Comparison of ENCODE assay signal across 8 cellular contexts in the genomic region with DNA sequence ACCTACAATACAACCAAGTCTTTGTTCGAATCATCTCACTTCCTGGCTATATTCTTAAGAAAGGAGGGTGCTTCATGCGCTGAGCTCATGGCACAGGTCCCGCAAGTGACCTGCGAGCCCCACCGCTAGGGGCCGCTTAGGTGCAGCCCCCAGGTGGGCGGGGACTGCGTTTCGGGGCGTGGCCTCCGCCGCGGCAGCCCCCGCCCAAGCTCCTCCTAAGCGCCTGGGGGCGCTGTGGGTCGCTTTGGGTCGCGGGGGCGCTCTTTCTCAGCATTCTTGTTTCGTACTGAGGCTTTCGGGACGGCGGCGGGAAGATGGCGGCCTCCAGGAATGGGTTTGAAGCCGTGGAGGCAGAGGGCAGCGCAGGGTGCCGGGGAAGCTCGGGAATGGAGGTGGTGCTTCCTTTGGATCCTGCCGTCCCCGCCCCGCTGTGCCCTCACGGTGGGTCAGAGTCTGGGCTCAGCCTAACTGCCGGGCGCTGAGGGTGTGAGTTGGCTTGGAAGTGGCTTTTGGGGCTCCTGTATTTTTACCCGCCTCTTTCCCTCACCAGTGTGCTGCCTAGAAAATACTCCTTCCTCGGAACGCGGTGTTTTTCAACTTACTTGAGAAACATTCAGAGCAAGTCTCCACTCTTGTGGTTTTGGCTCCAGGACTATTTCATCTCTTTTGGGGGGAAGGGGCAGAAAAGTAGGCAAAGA. TPM values are rescaled to one million over a fixed set of nuclear protein-coding genes. Genes with fewer than 3 reads are reported as not detected.
DNase-seq lines count a peak whose midpoint lies in the region; ATAC-seq and TF ChIP-seq lines count a peak whose summit lies in the region.

A gene with protein sequence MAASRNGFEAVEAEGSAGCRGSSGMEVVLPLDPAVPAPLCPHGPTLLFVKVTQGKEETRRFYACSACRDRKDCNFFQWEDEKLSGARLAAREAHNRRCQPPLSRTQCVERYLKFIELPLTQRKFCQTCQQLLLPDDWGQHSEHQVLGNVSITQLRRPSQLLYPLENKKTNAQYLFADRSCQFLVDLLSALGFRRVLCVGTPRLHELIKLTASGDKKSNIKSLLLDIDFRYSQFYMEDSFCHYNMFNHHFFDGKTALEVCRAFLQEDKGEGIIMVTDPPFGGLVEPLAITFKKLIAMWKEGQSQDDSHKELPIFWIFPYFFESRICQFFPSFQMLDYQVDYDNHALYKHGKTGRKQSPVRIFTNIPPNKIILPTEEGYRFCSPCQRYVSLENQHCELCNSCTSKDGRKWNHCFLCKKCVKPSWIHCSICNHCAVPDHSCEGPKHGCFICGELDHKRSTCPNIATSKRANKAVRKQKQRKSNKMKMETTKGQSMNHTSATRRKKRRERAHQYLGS (plus strand): TSS at position 279 of the 698 bp plus-strand sequence. CDS start 36 bp downstream, at position 315.

- H3K27ac Mint-ChIP-seq in T-helper 1 cell treated with Interleukin-12 subunit alpha and Interleukin-12 subunit beta and Interleukin-4 antibody, amounts not matched to agents 30 μg/mL and 1 μg/mL, for 36 hours: peak within 1 kb of the TSS; percentile 93

- 1% methylated on average over 40 of the region's 40 CpGs for WGBS in right cardiac atrium
- WGBS in aorta, 2 donors: 1% methylated on average over 29 to 40 of the region's 40 CpGs

- no peaks in the 10 kb centered on the region for H3K4me1 ChIP-seq in right cardiac atrium (ENCODE audit: control insufficient read depth, insufficient read depth, low read length)
- H3K4me1 ChIP-seq in rectal smooth muscle tissue (ENCODE audit: control insufficient read depth, insufficient read depth, low read length): peaks cover 2% of the 10 kb centered on the region
- no peaks in the 10 kb centered on the region for H3K4me1 ChIP-seq in aorta (ENCODE audit: control insufficient read depth in 1 of 2, insufficient read depth in 2 of 2, low read length in 2 of 2)

- H3K9me3 ChIP-seq in right cardiac atrium (ENCODE audit: control insufficient read depth, low read length) (no peaks in the 10 kb centered on the region), aorta (ENCODE audit: control insufficient read depth, low read length) (no peaks in the 10 kb centered on the region)

- peaks cover 2% of the 10 kb centered on the region for H3K36me3 Mint-ChIP-seq in T-helper 1 cell treated with Interleukin-12 subunit alpha and Interleukin-12 subunit beta and Interleukin-4 antibody, amounts not matched to agents 30 μg/mL and 1 μg/mL, for 36 hours (ENCODE audit: low read depth)

- H3K27me3 Mint-ChIP-seq in T-helper 1 cell treated with Interleukin-12 subunit alpha and Interleukin-12 subunit beta and Interleukin-4 antibody, amounts not matched to agents 30 μg/mL and 1 μg/mL, for 36 hours (ENCODE audit: low read depth): no peaks in the 10 kb centered on the region

- peaks cover 26% of the 10 kb centered on the region for H3K4me1 Mint-ChIP-seq in T-helper 1 cell treated with Interleukin-12 subunit alpha and Interleukin-12 subunit beta and Interleukin-4 antibody, amounts not matched to agents 30 μg/mL and 1 μg/mL, for 36 hours (ENCODE audit: low read depth)

- no peaks in the 10 kb centered on the region for H3K9me3 Mint-ChIP-seq in T-helper 1 cell treated with Interleukin-12 subunit alpha and Interleukin-12 subunit beta and Interleukin-4 antibody, amounts not matched to agents 30 μg/mL and 1 μg/mL, for 36 hours

- H3K27ac ChIP-seq in right cardiac atrium (ENCODE audit: low read length) (peak within 1 kb of the TSS; percentile 42), rectal smooth muscle tissue (ENCODE audit: low read depth, low read length) (peak within 1 kb of the TSS; percentile 53), aorta (ENCODE audit: low read depth in 1 of 2, low read length in 2 of 2) (peak within 1 kb of the TSS in 1 of 2 donors; percentile 77)

- peak within 1 kb of the TSS; percentile 99 for H3K4me3 Mint-ChIP-seq in T-helper 1 cell treated with Interleukin-12 subunit alpha and Interleukin-12 subunit beta and Interleukin-4 antibody, amounts not matched to agents 30 μg/mL and 1 μg/mL, for 36 hours

- intact Hi-C loops in right cardiac atrium (cut with DNase I): loop anchor here in 2 of 4 donors (2.0 to 10.0 kb wide), 2 partner anchors 56 to 78 kb away; a partner anchor contains a TSS
- intact Hi-C loops in aorta (cut with DNase I): loop anchor here (5.0 to 10.0 kb wide), 4 partner anchors 62 to 148 kb away; a partner anchor contains a TSS

- H3K36me3 ChIP-seq in rectal smooth muscle tissue (ENCODE audit: control insufficient read depth, insufficient read depth, low read length) (no peaks in the 10 kb centered on the region), aorta (ENCODE audit: control insufficient read depth in 1 of 2, insufficient read depth in 2 of 2, low read length in 1 of 2) (no peaks in the 10 kb centered on the region)

- DNase-seq in NCI-H1694 (lab: John Stamatoyannopoulos, UW) (peak; percentile 57), amygdala (lab: John Stamatoyannopoulos, UW) (peak; percentile 16 to 94 (median 84)), right cardiac atrium (peak; percentile 90 to 95 (median 95)), aorta (peak; percentile 93 to 94)

- H3K27me3 ChIP-seq in right cardiac atrium (ENCODE audit: control insufficient read depth, insufficient read depth): no peaks in the 10 kb centered on the region
- no peaks in the 10 kb centered on the region for H3K27me3 ChIP-seq in rectal smooth muscle tissue (ENCODE audit: control insufficient read depth, insufficient read depth, low read length)
- H3K27me3 ChIP-seq in aorta (ENCODE audit: control insufficient read depth in 1 of 2, insufficient read depth in 2 of 2, low read length in 1 of 2): no peaks in the 10 kb centered on the region

- peak; percentile 67 for TF ChIP-seq POLR2A in GM15510 (IDR thresholded peaks at IDR 0.05; ENCODE audit: borderline replicate concordance, extremely low read depth, insufficient read length)

- H3K4me3 ChIP-seq in right cardiac atrium (ENCODE audit: low read length) (peak within 1 kb of the TSS; percentile 61), rectal smooth muscle tissue (ENCODE audit: low read length) (peak within 1 kb of the TSS; percentile 92), aorta (ENCODE audit: low read length in 2 of 2) (peak within 1 kb of the TSS; percentile 41 to 89)

- ATAC-seq in HG02885 (IDR thresholded peaks at IDR 0.05; ENCODE audit: poor library complexity, unreplicated experiment): peak; percentile 85
- ATAC-seq in right cardiac atrium: peak; percentile 97
- peak; percentile 100 for ATAC-seq in aorta (ENCODE audit: low FRiP score)

- H3K9ac ChIP-seq in rectal smooth muscle tissue (ENCODE audit: low read length): peak within 1 kb of the TSS; percentile 73

RNA-seq across cellular contexts. Expression of the gene that starts here (rescaled TPM):
- total RNA-seq in right cardiac atrium (10 to 100 TPM in 3 of 4 donors, 1 to 10 TPM in 1; 8.3 to 12.7 (median 11.1) TPM), aorta (10 to 100 TPM in 1 of 2 donors, 1 to 10 TPM in 1; 8.3 to 13.5 TPM)
- polyA plus RNA-seq in right cardiac atrium (5.3 TPM), aorta (1 to 10 TPM; 2.4 to 5.3 TPM)
